In the genomic region with DNA sequence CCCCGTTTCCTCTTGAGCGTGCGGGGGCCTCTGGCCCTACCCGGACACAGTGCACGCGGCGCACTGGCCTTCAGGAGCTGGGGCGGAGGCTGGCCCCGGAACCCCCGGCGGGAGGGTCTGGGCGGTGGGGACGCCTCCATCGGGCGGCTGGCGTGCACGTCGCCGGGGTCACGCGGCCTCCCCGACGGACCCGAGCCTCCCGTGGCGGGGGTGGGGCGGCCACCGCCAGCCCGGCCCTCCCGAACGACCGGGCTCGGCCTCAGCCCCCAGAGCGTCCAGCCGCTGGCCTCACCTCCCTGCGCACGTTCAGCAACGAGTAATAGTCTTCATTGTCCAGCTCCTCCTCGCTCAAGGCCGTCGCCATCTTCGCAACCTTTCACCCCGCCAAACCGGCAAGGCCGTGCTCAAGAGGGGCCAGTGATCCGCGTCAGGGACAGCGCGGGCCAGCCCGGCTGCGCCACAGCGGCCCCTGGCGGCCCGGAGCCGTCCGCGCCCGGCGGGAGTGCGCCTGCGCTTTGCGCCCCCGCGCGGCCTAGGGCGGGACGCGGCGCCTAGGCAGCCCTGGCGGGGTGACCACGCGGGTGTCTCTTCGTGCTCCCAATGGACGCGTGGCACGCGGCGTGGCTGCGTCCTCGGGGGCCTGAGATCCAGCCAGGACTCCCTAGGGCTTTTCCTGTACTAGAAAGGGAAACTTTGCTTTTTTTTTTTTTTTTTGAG, we compare ENCODE assay signal across 8 cellular contexts. TPM values are rescaled to one million over a fixed set of nuclear protein-coding genes. Genes with fewer than 3 reads are reported as not detected.
DNase-seq lines count a peak whose midpoint lies in the region; ATAC-seq, FAIRE-seq and TF ChIP-seq lines count a peak whose summit lies in the region.

A gene with protein sequence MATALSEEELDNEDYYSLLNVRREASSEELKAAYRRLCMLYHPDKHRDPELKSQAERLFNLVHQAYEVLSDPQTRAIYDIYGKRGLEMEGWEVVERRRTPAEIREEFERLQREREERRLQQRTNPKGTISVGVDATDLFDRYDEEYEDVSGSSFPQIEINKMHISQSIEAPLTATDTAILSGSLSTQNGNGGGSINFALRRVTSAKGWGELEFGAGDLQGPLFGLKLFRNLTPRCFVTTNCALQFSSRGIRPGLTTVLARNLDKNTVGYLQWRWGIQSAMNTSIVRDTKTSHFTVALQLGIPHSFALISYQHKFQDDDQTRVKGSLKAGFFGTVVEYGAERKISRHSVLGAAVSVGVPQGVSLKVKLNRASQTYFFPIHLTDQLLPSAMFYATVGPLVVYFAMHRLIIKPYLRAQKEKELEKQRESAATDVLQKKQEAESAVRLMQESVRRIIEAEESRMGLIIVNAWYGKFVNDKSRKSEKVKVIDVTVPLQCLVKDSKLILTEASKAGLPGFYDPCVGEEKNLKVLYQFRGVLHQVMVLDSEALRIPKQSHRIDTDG (minus strand): TSS at position 380 of the 717 bp plus-strand sequence. CDS start 16 bp downstream, at position 364.

- peaks cover 0 to 4% (median 1%) of the 10 kb centered on the region in 4 experiments; a peak in 3 of 7 replicates for H3K27me3 ChIP-seq in H1 (replicated peaks in 1 of 4; ENCODE audit: control insufficient read depth in 3 of 4, extremely low read depth in 1 of 4, insufficient read depth in 3 of 4, low read length in 3 of 4)
- H3K27me3 ChIP-seq in mesenchymal stem cell (ENCODE audit: control insufficient read depth in 1 of 2, insufficient read depth in 1 of 2, low read length in 2 of 2): no peaks in the 10 kb centered on the region

- H4K91ac ChIP-seq in H1 (replicated peaks; ENCODE audit: insufficient read length, low read length) (peak within 1 kb of the TSS; percentile 89), mesenchymal stem cell (ENCODE audit: low read length) (peak within 1 kb of the TSS; percentile 90)

- peak within 1 kb of the TSS; percentile 99 for H3K4ac ChIP-seq in H1 (replicated peaks; ENCODE audit: insufficient read length, low read depth, low read length)
- peak within 1 kb of the TSS; percentile 65 to 73 for H3K4ac ChIP-seq in mesenchymal stem cell (ENCODE audit: low read depth in 1 of 2, low read length in 2 of 2)

- CTCF ChIA-PET in H1 (lab: Charles Lee; ENCODE audit: partially characterized antibody): interaction anchor here (0.6 to 2.2 kb wide), 16 partner anchors 10 to 517 kb away, joined by 3 to 9 read pairs (median 3); no protein-coding TSS in a partner anchor

- no peak within 1 kb of the TSS for H2AFZ ChIP-seq in H1 (ENCODE audit: low read length)
- peak within 1 kb of the TSS; percentile 97 for H2AFZ ChIP-seq in mesenchymal stem cell (ENCODE audit: low read depth, low read length)

- peak in 1 of 2 experiments; percentile 59; a peak in 2 of 4 replicates for TF ChIP-seq RAD21 in H1 (IDR thresholded peaks at IDR 0.05 in 1 of 2, conservative IDR thresholded peaks at IDR 0.05 in 1 of 2; ENCODE audit: low read depth in 2 of 2, low read length in 2 of 2)

- POLR2A ChIA-PET in H1 (lab: Charles Lee; ENCODE audit: partially characterized antibody): interaction anchor here (0.5 to 2.3 kb wide), 9 partner anchors 8 to 506 kb away, joined by 3 to 6 read pairs (median 3); a partner anchor contains a TSS

- peak within 1 kb of the TSS; percentile 99 for H3K18ac ChIP-seq in H1 (ENCODE audit: extremely low read depth, low read length)
- H3K18ac ChIP-seq in mesenchymal stem cell (ENCODE audit: low read depth in 1 of 2, low read length in 2 of 2): peak within 1 kb of the TSS; percentile 77 to 98

- H4K8ac ChIP-seq in H1 (ENCODE audit: extremely low read depth, insufficient read depth, low read length) (peak within 1 kb of the TSS; percentile 100), mesenchymal stem cell (ENCODE audit: low read length) (peak within 1 kb of the TSS; percentile 86)

- H2BK120ac ChIP-seq in H1 (replicated peaks; ENCODE audit: low read depth, low read length) (peak within 1 kb of the TSS; percentile 43), mesenchymal stem cell (ENCODE audit: low read depth, low read length) (peak within 1 kb of the TSS; percentile 56)

- peaks cover 0 to under 1% (median 0%) of the 10 kb centered on the region in 4 experiments; a peak in 1 of 8 replicates for H3K36me3 ChIP-seq in H1 (ENCODE audit: control insufficient read depth in 2 of 4, insufficient read depth in 4 of 4, low read length in 3 of 4)
- no peaks in the 10 kb centered on the region for H3K36me3 ChIP-seq in mesenchymal stem cell (ENCODE audit: control insufficient read depth in 1 of 2, insufficient read depth in 2 of 2, low read depth in 1 of 2, low read length in 2 of 2)

- H3K14ac ChIP-seq in H1 (ENCODE audit: insufficient read length) (no peak within 1 kb of the TSS), mesenchymal stem cell (ENCODE audit: low read length in 2 of 2) (peak within 1 kb of the TSS in 1 of 2 experiments; percentile 84)

- H2AK5ac ChIP-seq in H1 (ENCODE audit: low read depth, low read length) (peak within 1 kb of the TSS; percentile 85; the same call in 1 of the 2 replicates), mesenchymal stem cell (ENCODE audit: low read length, severe bottlenecking) (peak within 1 kb of the TSS; percentile 65)

- peak within 1 kb of the TSS; percentile 64 for H3K56ac ChIP-seq in H1 (replicated peaks; ENCODE audit: insufficient read length, low read depth, low read length)

- H2BK12ac ChIP-seq in H1 (ENCODE audit: low read depth, low read length) (peak within 1 kb of the TSS; percentile 95; the same call in 1 of the 2 replicates), mesenchymal stem cell (ENCODE audit: low read length in 2 of 2) (peak within 1 kb of the TSS; percentile 41 to 79)

- peak within 1 kb of the TSS; percentile 35 for H4K5ac ChIP-seq in H1 (ENCODE audit: insufficient read length, low read depth, low read length)

- H3K4me3 ChIP-seq in H1 (ENCODE audit: extremely low read depth in 1 of 4, insufficient read depth in 2 of 4, low read depth in 3 of 4, low read length in 4 of 4) (peak within 1 kb of the TSS; percentile 71 to 98 (median 96)), mesenchymal stem cell (ENCODE audit: insufficient read depth in 1 of 2, low read depth in 1 of 2, low read length in 2 of 2) (peak within 1 kb of the TSS; percentile 97)

- H2BK15ac ChIP-seq in H1 (ENCODE audit: low read length): no peak within 1 kb of the TSS
- H2BK15ac ChIP-seq in mesenchymal stem cell (ENCODE audit: low read depth, poor library complexity, severe bottlenecking): peak within 1 kb of the TSS; percentile 86

- peaks cover 3% of the 10 kb centered on the region; the same call in 1 of the 2 replicates for H3K79me1 ChIP-seq in H1 (ENCODE audit: low read depth, low read length)
- H3K79me1 ChIP-seq in mesenchymal stem cell (replicated peaks; ENCODE audit: low read length, poor library complexity, severe bottlenecking): peaks cover 10% of the 10 kb centered on the region

- H3K4me1 ChIP-seq in H1 (replicated peaks in 1 of 4; ENCODE audit: control insufficient read depth in 3 of 4, insufficient read depth in 4 of 4, low read length in 3 of 4): peaks cover 0 to 4% (median 2%) of the 10 kb centered on the region in 4 experiments; a peak in 3 of 7 replicates
- H3K4me1 ChIP-seq in mesenchymal stem cell (ENCODE audit: control insufficient read depth, insufficient read depth, low read depth, low read length): peaks cover 12% of the 10 kb centered on the region

- H3K23ac ChIP-seq in H1 (ENCODE audit: insufficient read length): no peak within 1 kb of the TSS
- no peak within 1 kb of the TSS for H3K23ac ChIP-seq in mesenchymal stem cell (ENCODE audit: low read length in 2 of 2)

- peak in 1 of 2 experiments; percentile 73; a peak in 1 of 3 replicates for TF ChIP-seq EP300 in H1 (IDR thresholded peaks at IDR 0.05; ENCODE audit: borderline replicate concordance in 1 of 2, low read depth in 2 of 2, low read length in 2 of 2)

- peak within 1 kb of the TSS; percentile 97 for H3K27ac ChIP-seq in H1 (ENCODE audit: low read depth, low read length)
- no peak within 1 kb of the TSS for H3K27ac ChIP-seq in mesenchymal stem cell (ENCODE audit: low read length, poor library complexity, severe bottlenecking)

- peak; percentile 88 to 97 for TF ChIP-seq POLR2A in H1 (IDR thresholded peaks at IDR 0.05; ENCODE audit: control extremely low read depth in 1 of 2, low read depth in 2 of 2, low read length in 2 of 2)

- no peak within 1 kb of the TSS for H2BK20ac ChIP-seq in H1 (ENCODE audit: low read length)

- H3K9ac ChIP-seq in H1 (replicated peaks in 1 of 4; ENCODE audit: extremely low read depth in 1 of 4, low read depth in 3 of 4, low read length in 3 of 4) (peak within 1 kb of the TSS; percentile 88 to 99 (median 98)), mesenchymal stem cell (ENCODE audit: low read length) (peak within 1 kb of the TSS; percentile 98)

- no peak for FAIRE-seq in H1 (lab: Jason Lieb, UNC)

- H3K79me2 ChIP-seq in H1 (ENCODE audit: control insufficient read depth in 1 of 2, insufficient read depth in 2 of 2, low read length in 2 of 2): peaks cover 24 to 48% of the 10 kb centered on the region in 2 experiments

- TF ChIP-seq CTCF in H1 (IDR thresholded peaks at IDR 0.05; ENCODE audit: control extremely low read depth in 1 of 3, insufficient read depth in 1 of 3, low read depth in 1 of 3, low read length in 3 of 3): peak; percentile 100

- H3K4me2 ChIP-seq in H1 (ENCODE audit: insufficient read depth in 1 of 2, low read depth in 2 of 2, low read length in 2 of 2) (peak within 1 kb of the TSS; percentile 79 to 87), mesenchymal stem cell (ENCODE audit: low read length, poor library complexity, severe bottlenecking) (peak within 1 kb of the TSS; percentile 94)

- DNase-seq in COLO829 (ENCODE audit: low spot score) (peak; percentile 67), HS-27A (ENCODE audit: low read depth) (peak; percentile 62), NK-92 (lab: John Stamatoyannopoulos, UW; ENCODE audit: unreplicated experiment) (peak; percentile 55), H1 (ENCODE audit: low read depth in 1 of 2, low spot score in 2 of 2) (peak; percentile 56 to 94), mesenchymal stem cell (peak; percentile 85)
- peak; percentile 77 to 83 for DNase-seq in activated CD8-positive, alpha-beta memory T cell treated with anti-CD3 and anti-CD28 coated beads for 4 hours (ENCODE audit: low read depth in 2 of 2)
- peak; percentile 88 for DNase-seq in stimulated activated CD8-positive, alpha-beta memory T cell treated with anti-CD3 and anti-CD28 coated beads, Interleukin-12 subunit alpha, Interleukin-12 subunit beta, amount 100 ng/mL, for 4 hours (ENCODE audit: low read depth)

- peak; percentile 88 for ATAC-seq in GM19467 (IDR thresholded peaks at IDR 0.05; ENCODE audit: unreplicated experiment)

- peaks cover 6% of the 10 kb centered on the region; the same call in 1 of the 2 replicates for H3K23me2 ChIP-seq in H1 (ENCODE audit: low read depth, low read length)

- H3K9me3 ChIP-seq in H1 (ENCODE audit: insufficient read depth in 2 of 2, low read depth in 1 of 2, low read length in 1 of 2): no peaks in the 10 kb centered on the region
- no peaks in the 10 kb centered on the region for H3K9me3 ChIP-seq in mesenchymal stem cell (ENCODE audit: control insufficient read depth, low read length)

- WGBS in H1 (ENCODE audit: extremely low coverage in 1 of 2, insufficient coverage in 1 of 2, insufficient read length in 1 of 2, insufficient replicate concordance in 2 of 2, low coverage in 1 of 2, low lambda C conversion rate in 2 of 2, missing lambda C conversion rate in 1 of 2), 2 experiments: 3% methylated on average over 65 of the region's 80 CpGs; no CpG with 5 or more reads in 1 of the 2 experiments
- under 1% methylated on average over 76 of the region's 80 CpGs for WGBS in mesenchymal stem cell

- H2BK5ac ChIP-seq in H1 (ENCODE audit: low read depth, low read length): peak within 1 kb of the TSS; percentile 98
- H2BK5ac ChIP-seq in mesenchymal stem cell (ENCODE audit: low read depth, low read length, poor library complexity, severe bottlenecking): peak within 1 kb of the TSS; percentile 89

- H4K20me1 ChIP-seq in H1 (replicated peaks in 1 of 2; ENCODE audit: control insufficient read depth in 1 of 2, insufficient read depth in 2 of 2, low read length in 2 of 2): peaks cover 0 to 8% of the 10 kb centered on the region in 2 experiments

RNA-seq across cellular contexts. Expression of the gene that starts here (rescaled TPM):
- total RNA-seq in H1 (2021; fragmentation: NEBNext Ultra II Directional; extraction: Animal tissue kit (Norgen Biotek cat#: 25700)): 90.9 and 92.8 TPM in 2 replicates
- polyA plus RNA-seq in H1 (2011; rRNA removed): 43.9 and 64.3 TPM in 2 replicates
- polyA plus RNA-seq in H1 (2011; cell fraction: cytosol; rRNA removed): 46.9 TPM
- polyA plus RNA-seq in H1 (2011; cell fraction: nucleus; rRNA removed): 97.3 TPM
- polyA plus RNA-seq in H1 (2012, experiment 1 of 2): 73.8 to 103 TPM (median 78.6 TPM) in 4 replicates
- 33.4 TPM for polyA plus RNA-seq in H1 (2012, experiment 2 of 2)
- polyA plus RNA-seq in H1 (2013, experiment 1 of 2): 63.1 TPM
- polyA plus RNA-seq in H1 (2013, experiment 2 of 2): 61.7 TPM
- 50.0 and 68.9 TPM in 2 replicates for polyA minus RNA-seq in H1 (2011; rRNA and poly(A)+ RNA removed)
- polyA minus RNA-seq in H1 (2011; cell fraction: cytosol; rRNA and poly(A)+ RNA removed): 27.9 TPM
- 51.5 TPM for polyA minus RNA-seq in H1 (2011; cell fraction: nucleus; rRNA and poly(A)+ RNA removed)
- 39.1 TPM for polyA plus RNA-seq in mesenchymal stem cell (2013, experiment 1 of 2)
- 38.6 TPM for polyA plus RNA-seq in mesenchymal stem cell (2013, experiment 2 of 2)
